ENCODE assay signal across 9 cellular contexts in the genomic region with DNA sequence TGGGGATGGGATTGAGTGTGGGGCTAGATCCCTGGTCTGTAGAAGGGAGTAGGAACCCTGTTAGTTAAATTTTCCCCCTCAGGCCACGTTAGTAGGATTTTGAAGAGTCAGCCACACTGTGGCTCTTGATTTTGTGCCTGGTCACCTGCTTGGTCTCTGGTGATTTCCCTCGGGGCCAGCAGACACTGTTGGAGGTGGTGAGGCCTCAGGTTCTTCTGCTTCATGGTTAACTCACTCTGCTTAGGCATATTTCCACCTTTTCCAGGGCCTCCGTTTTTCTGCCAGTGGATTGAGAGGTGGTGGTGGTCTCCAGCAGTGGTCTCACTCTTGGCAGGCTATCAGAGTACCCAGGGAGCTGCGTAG. TPM values are rescaled to one million over a fixed set of nuclear protein-coding genes. Genes with fewer than 3 reads are reported as not detected.
DNase-seq lines count a peak whose midpoint lies in the region; ATAC-seq, FAIRE-seq and TF ChIP-seq lines count a peak whose summit lies in the region.
"Had no signal": no experiment of that assay in that cellular context is flagged by ENCODE, and none has a peak within 500 bp of the region (broad histone marks: within the 10 kb centered on the region; RNA-seq: fewer than 3 reads in every experiment).

No MANE protein-coding gene starts in this region.

- H3K9ac ChIP-seq in astrocyte (ENCODE audit: low read length) (peak overlapping the region; percentile 43), mucosa of stomach (ENCODE audit: low read length) (peak overlapping the region; percentile 6)

- DNase-seq in heart right ventricle (no peak), Right ventricle myocardium superior (no peak), astrocyte (ENCODE audit: low read depth) (no peak), tibial nerve (ENCODE audit: low spot score in 2 of 2) (no peak), lower leg skin (ENCODE audit: low spot score in 2 of 2) (no peak), NCI-H128 (lab: John Stamatoyannopoulos, UW; ENCODE audit: unreplicated experiment) (no peak), NCI-H1436 (lab: John Stamatoyannopoulos, UW) (no peak)

- H3K27ac ChIP-seq in heart right ventricle, result peak overlapping the region in 9 of 10 donors; percentile 33 to 100 (median 84)
- peak overlapping the region; percentile 20 for H3K27ac ChIP-seq in astrocyte (ENCODE audit: low read depth, low read length)
- peak overlapping the region; percentile 67 to 99 (median 87) for H3K27ac ChIP-seq in tibial nerve

- no peak for TF ChIP-seq CTCF in heart right ventricle (IDR thresholded peaks at IDR 0.05)
- TF ChIP-seq CTCF in astrocyte (IDR thresholded peaks at IDR 0.05; ENCODE audit: insufficient read depth, low read depth, low read length), result no peak
- TF ChIP-seq CTCF in tibial nerve (IDR thresholded peaks at IDR 0.05), result no peak
- no peak for TF ChIP-seq CTCF in lower leg skin (IDR thresholded peaks at IDR 0.05)

- 49 to 57% methylated on average over 4 of the region's 4 CpGs for WGBS in heart right ventricle, 2 donors
- 47 to 52% methylated on average over 4 of the region's 4 CpGs for WGBS in tibial nerve, 2 donors
- WGBS in lower leg skin, 2 donors, result 47 to 50% methylated on average over 3 to 4 of the region's 4 CpGs

- H3K36me3 ChIP-seq in heart right ventricle (peaks cover 0 to 8% (median 0%) of the 10 kb centered on the region in 9 donors), astrocyte (ENCODE audit: insufficient read depth, low read length) (peaks cover 2% of the 10 kb centered on the region), mucosa of stomach (ENCODE audit: control insufficient read depth, insufficient read depth, low read length) (no peaks in the 10 kb centered on the region), tibial nerve (no peaks in the 10 kb centered on the region)

- ATAC-seq in heart right ventricle (no peak), Right ventricle myocardium superior (ENCODE audit: poor library complexity) (no peak)

- H3K79me2 ChIP-seq in astrocyte (ENCODE audit: insufficient read depth, low read length), result peaks cover 90% of the 10 kb centered on the region

- H3K4me1 Mint-ChIP-seq in astrocyte (ENCODE audit: low read depth, unreplicated experiment), result peaks cover 66% of the 10 kb centered on the region

- no peaks in the 10 kb centered on the region for H3K9me3 Mint-ChIP-seq in astrocyte (ENCODE audit: unreplicated experiment)

- peak overlapping the region; percentile 62 for H3K4me2 ChIP-seq in astrocyte (ENCODE audit: low read length)

- FAIRE-seq in astrocyte (lab: Jason Lieb, UNC), result no peak
- FAIRE-seq: TTC549 had no signal

- H3K27me3 ChIP-seq in heart right ventricle (no peaks in the 10 kb centered on the region), astrocyte (ENCODE audit: insufficient read depth, low read length) (no peaks in the 10 kb centered on the region), mucosa of stomach (ENCODE audit: control insufficient read depth, insufficient read depth, low read length) (no peaks in the 10 kb centered on the region), tibial nerve (no peaks in the 10 kb centered on the region)

- peaks cover 5% of the 10 kb centered on the region for H3K36me3 Mint-ChIP-seq in astrocyte (ENCODE audit: low read depth, unreplicated experiment)

- intact Hi-C loops in heart right ventricle (cut with DNase I) (loop anchor here in 1 of 10 donors (5.0 kb wide), 1 partner anchor 39 kb away; no protein-coding TSS in a partner anchor), Right ventricle myocardium superior (cut with DNase I) (no loop called here), lower leg skin (cut with DNase I; ENCODE audit: low total_unique reads) (no loop called here)

- peak overlapping the region; percentile 69 for H3K4me3 Mint-ChIP-seq in astrocyte (ENCODE audit: unreplicated experiment)

- no peaks in the 10 kb centered on the region for H3K27me3 Mint-ChIP-seq in astrocyte (ENCODE audit: low read depth, unreplicated experiment)

- TF ChIP-seq EP300 in tibial nerve (IDR thresholded peaks at IDR 0.05), result no peak

- H3K9me3 ChIP-seq in heart right ventricle (no peaks in the 10 kb centered on the region), astrocyte (ENCODE audit: insufficient read depth, low read depth, low read length) (no peaks in the 10 kb centered on the region), mucosa of stomach (ENCODE audit: control insufficient read depth, low read length) (no peaks in the 10 kb centered on the region), tibial nerve (no peaks in the 10 kb centered on the region)

- peaks cover 29 to 87% (median 84%) of the 10 kb centered on the region in 9 donors for H3K4me1 ChIP-seq in heart right ventricle
- H3K4me1 ChIP-seq in astrocyte (ENCODE audit: insufficient read depth, low read length), result peaks cover 69% of the 10 kb centered on the region
- peaks cover 75% of the 10 kb centered on the region for H3K4me1 ChIP-seq in mucosa of stomach (ENCODE audit: control insufficient read depth, insufficient read depth, low read length)
- H3K4me1 ChIP-seq in tibial nerve, result peaks cover 0 to 86% (median 77%) of the 10 kb centered on the region in 4 donors

- H2AFZ ChIP-seq in astrocyte (ENCODE audit: low read depth, low read length), result no peak overlapping the region

- H3K27ac Mint-ChIP-seq in astrocyte (ENCODE audit: unreplicated experiment), result peak overlapping the region; percentile 34

- TF ChIP-seq POLR2A in tibial nerve (IDR thresholded peaks at IDR 0.05) (no peak), lower leg skin (IDR thresholded peaks at IDR 0.05) (no peak)

- H3K4me3 ChIP-seq in heart right ventricle, result peak overlapping the region in 7 of 10 donors; percentile 3 to 97 (median 18)
- H3K4me3 ChIP-seq in astrocyte (ENCODE audit: insufficient read depth, low read depth, low read length), result no peak overlapping the region
- no peak overlapping the region for H3K4me3 ChIP-seq in mucosa of stomach (ENCODE audit: low read length)
- peak overlapping the region in 1 of 4 donors; percentile 70 for H3K4me3 ChIP-seq in tibial nerve
- no peak overlapping the region for H3K4me3 ChIP-seq in lower leg skin (ENCODE audit: low read depth, poor library complexity, severe bottlenecking)

- H4K20me1 ChIP-seq in astrocyte (ENCODE audit: insufficient read depth, low read length), result peaks cover 85% of the 10 kb centered on the region

RNA-seq across cellular contexts. Expression of a gene that starts 4.1 kb away (rescaled TPM):
- total RNA-seq in heart right ventricle (10 to 100 TPM; 21.7 to 57.2 (median 27.6) TPM), Right ventricle myocardium superior (36.6 TPM), astrocyte (134 and 140 TPM in 2 replicates), tibial nerve (100 to 1,000 TPM; 123 to 163 (median 150) TPM), lower leg skin (100 to 1,000 TPM; 103 to 168 (median 131) TPM)
- 10 to 100 TPM; 16.9 to 35.0 TPM for polyA plus RNA-seq in heart right ventricle

RNA-seq across cellular contexts. Expression of a gene that starts 49.9 kb away (rescaled TPM):
- total RNA-seq in heart right ventricle (100 to 1,000 TPM in 3 of 10 donors, 10 to 100 TPM in 7; 57.3 to 135 (median 84.3) TPM), Right ventricle myocardium superior (110 TPM), astrocyte (24.3 and 29.9 TPM in 2 replicates), tibial nerve (100 to 1,000 TPM in 3 of 4 donors, 10 to 100 TPM in 1; 94.5 to 176 (median 128) TPM), lower leg skin (100 to 1,000 TPM in 1 of 4 donors, 10 to 100 TPM in 3; 65.1 to 106 (median 89.0) TPM)
- polyA plus RNA-seq in heart right ventricle, result 10 to 100 TPM; 46.0 to 54.6 TPM

Comparison
In these comparisons a context has a peak if more than half of its experiments do, and no peak if none do; other contexts are left out.
1. H3K27ac ChIP-seq: peak in every context shown above with its lines; median percentile 87 in tibial nerve; 84 in heart right ventricle; 20 in astrocyte.
2. H3K4me3 ChIP-seq: peak in heart right ventricle (7 of 10); none in astrocyte (single experiment), mucosa of stomach (single experiment) and lower leg skin (single experiment).